18 cellular contexts compared by ENCODE assay signal in the genomic region with DNA sequence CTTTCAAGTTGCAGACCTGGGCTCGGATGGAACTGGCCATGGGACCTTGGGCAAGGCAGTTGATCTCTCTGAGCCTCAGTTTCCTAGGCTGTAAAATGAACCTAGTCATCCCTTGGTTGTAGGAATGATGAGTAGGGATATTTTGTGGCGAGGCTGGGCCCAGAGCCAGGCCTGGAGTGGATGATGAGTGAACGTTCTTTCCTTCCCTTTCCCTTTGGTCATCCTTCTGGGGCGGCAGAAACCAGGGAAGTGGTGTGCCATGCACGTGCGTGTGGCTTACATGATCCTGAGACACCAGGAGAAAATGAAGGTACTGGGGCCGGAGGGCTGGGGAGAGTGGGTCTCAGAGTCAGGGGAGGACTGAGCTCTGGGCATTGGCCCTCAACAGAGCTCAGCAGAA.
"Had no signal": no experiment of that assay in that cellular context is flagged by ENCODE, and none has a peak within 500 bp of the region (broad histone marks: within the 10 kb centered on the region; RNA-seq: fewer than 3 reads in every experiment).

No MANE protein-coding gene starts in this region.

- H3K27ac ChIP-seq: ascending aorta, hepatocyte, left lung, right atrium auricular region, SK-N-MC, stomach, testis, upper lobe of right lung had no signal

- H3K9me3 ChIP-seq: ascending aorta, left lung, right atrium auricular region, stomach, testis, upper lobe of right lung had no signal

- H3K9me3 Mint-ChIP-seq: activated naive CD8-positive, alpha-beta T cell treated with anti-CD3 and anti-CD28 coated beads, Interleukin-2, amount 10 ng/mL, durations not matched to agents 7 days and 5 days; naive thymus-derived CD8-positive, alpha-beta T cell had no signal

- DNase-seq: activated CD4-positive, alpha-beta T cell treated with anti-CD3 and anti-CD28 coated beads, Interleukin-2, amount 50 U/mL, for 1 hour; activated CD8-positive, alpha-beta memory T cell treated with anti-CD3 and anti-CD28 coated beads, Interleukin-2, amount 10 ng/mL, durations not matched to agents 7 days and 5 days; activated effector memory CD4-positive, alpha-beta T cell treated with anti-CD3 and anti-CD28 coated beads, Interleukin-2, amount 50 U/mL, for 16 hours; activated naive CD8-positive, alpha-beta T cell treated with anti-CD3 and anti-CD28 coated beads, Interleukin-2, amount 10 ng/mL, durations not matched to agents 7 days and 5 days; activated T-cell treated with anti-CD3 and anti-CD28 coated beads, Interleukin-2, amount 50 U/mL, for 1 hour; left lung; naive thymus-derived CD8-positive, alpha-beta T cell; small intestine; stomach; T1000; testis; upper lobe of right lung had no signal

- H3K4me2 ChIP-seq: hepatocyte had no signal

- ATAC-seq: activated CD4-positive, CD25-positive, alpha-beta regulatory T cell treated with anti-CD3 and anti-CD28 coated beads, Interleukin-2, amount 50 U/mL, for 24 hours; activated CD8-positive, alpha-beta memory T cell treated with anti-CD3 and anti-CD28 coated beads, Interleukin-2, amount 10 ng/mL, durations not matched to agents 7 days and 5 days; esophagus mucosa; left lung; naive thymus-derived CD8-positive, alpha-beta T cell; upper lobe of right lung had no signal

- H3K4me3 Mint-ChIP-seq: activated CD8-positive, alpha-beta memory T cell treated with anti-CD3 and anti-CD28 coated beads, Interleukin-2, amount 10 ng/mL, durations not matched to agents 7 days and 5 days; activated naive CD8-positive, alpha-beta T cell treated with anti-CD3 and anti-CD28 coated beads, Interleukin-2, amount 10 ng/mL, durations not matched to agents 7 days and 5 days; naive thymus-derived CD8-positive, alpha-beta T cell had no signal

- H3K4me3 ChIP-seq: ascending aorta, hepatocyte, left lung, right atrium auricular region, SK-N-MC, stomach, testis, upper lobe of right lung had no signal

- H3K27me3 Mint-ChIP-seq: activated CD8-positive, alpha-beta memory T cell treated with anti-CD3 and anti-CD28 coated beads, Interleukin-2, amount 10 ng/mL, durations not matched to agents 7 days and 5 days; activated naive CD8-positive, alpha-beta T cell treated with anti-CD3 and anti-CD28 coated beads, Interleukin-2, amount 10 ng/mL, durations not matched to agents 7 days and 5 days; naive thymus-derived CD8-positive, alpha-beta T cell had no signal

- H3K27me3 ChIP-seq: ascending aorta, hepatocyte, left lung, right atrium auricular region, stomach, testis, upper lobe of right lung had no signal

- H2AFZ ChIP-seq: hepatocyte had no signal

- H3K27ac Mint-ChIP-seq: activated CD8-positive, alpha-beta memory T cell treated with anti-CD3 and anti-CD28 coated beads, Interleukin-2, amount 10 ng/mL, durations not matched to agents 7 days and 5 days; activated naive CD8-positive, alpha-beta T cell treated with anti-CD3 and anti-CD28 coated beads, Interleukin-2, amount 10 ng/mL, durations not matched to agents 7 days and 5 days had no signal
